ENCODE assay signal across 25 cellular contexts in the genomic region with DNA sequence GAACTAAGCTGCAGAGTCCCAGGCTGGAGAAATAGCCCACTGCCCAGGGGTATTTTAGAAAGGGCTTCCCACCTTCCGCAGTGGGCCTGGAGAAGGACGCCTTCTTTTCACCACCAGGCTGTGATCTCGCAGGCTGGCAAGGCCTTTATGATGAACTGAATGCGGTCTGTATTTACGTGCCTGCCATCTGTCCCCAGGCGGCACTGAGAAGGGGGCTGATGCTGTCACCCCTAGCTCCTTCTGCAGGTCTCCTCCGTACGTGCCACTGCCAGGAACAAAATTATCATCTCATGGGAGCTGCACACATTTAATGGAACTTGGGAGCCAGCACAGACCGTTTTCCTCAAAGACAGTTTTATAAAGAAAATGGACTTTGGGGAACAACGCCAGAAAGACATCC.
"Had no signal": no experiment of that assay in that cellular context is flagged by ENCODE, and none has a peak within 500 bp of the region (broad histone marks: within the 10 kb centered on the region; RNA-seq: fewer than 3 reads in every experiment).

No MANE protein-coding gene starts in this region.

- H3K36me3 Mint-ChIP-seq: activated naive CD4-positive, alpha-beta T cell treated with anti-CD3 and anti-CD28 coated beads, Interleukin-2, amount 10 ng/mL, durations not matched to agents 7 days and 5 days; activated naive CD8-positive, alpha-beta T cell treated with anti-CD3 and anti-CD28 coated beads, Interleukin-2, amount 10 ng/mL, durations not matched to agents 7 days and 5 days; immature natural killer cell; memory B cell; natural killer cell had no signal

- H3K27ac Mint-ChIP-seq: activated CD4-positive, alpha-beta memory T cell treated with anti-CD3 and anti-CD28 coated beads, Interleukin-2, amount 10 ng/mL, durations not matched to agents 7 days and 5 days; activated CD4-positive, alpha-beta T cell treated with anti-CD3 and anti-CD28 coated beads, Interleukin-2, amount 10 ng/mL, durations not matched to agents 24 days and 14 days; activated naive CD4-positive, alpha-beta T cell treated with anti-CD3 and anti-CD28 coated beads, Interleukin-2, amount 10 ng/mL, durations not matched to agents 7 days and 5 days; activated naive CD8-positive, alpha-beta T cell treated with anti-CD3 and anti-CD28 coated beads, Interleukin-2, amount 10 ng/mL, durations not matched to agents 7 days and 5 days; activated T-cell treated with anti-CD3 and anti-CD28 coated beads, Interleukin-2, amount 50 U/mL, for 24 hours; immature natural killer cell; memory B cell; natural killer cell; T-helper 1 cell treated with Interleukin-12 subunit alpha and Interleukin-12 subunit beta and Interleukin-4 antibody, amounts not matched to agents 30 μg/mL and 1 μg/mL, for 36 hours had no signal

- H3K27me3 ChIP-seq: ascending aorta, brain microvascular endothelial cell, ovary, suprapubic skin had no signal

- H3K36me3 ChIP-seq: ascending aorta, brain microvascular endothelial cell, ovary, prostate gland, suprapubic skin, tibial artery had no signal

- ATAC-seq: esophagus mucosa, natural killer cell had no signal

- H3K27me3 Mint-ChIP-seq: activated CD4-positive, alpha-beta memory T cell treated with anti-CD3 and anti-CD28 coated beads, Interleukin-2, amount 10 ng/mL, durations not matched to agents 7 days and 5 days; activated CD4-positive, alpha-beta T cell treated with anti-CD3 and anti-CD28 coated beads, Interleukin-2, amount 10 ng/mL, durations not matched to agents 24 days and 14 days; activated naive CD4-positive, alpha-beta T cell treated with anti-CD3 and anti-CD28 coated beads, Interleukin-2, amount 10 ng/mL, durations not matched to agents 7 days and 5 days; activated naive CD8-positive, alpha-beta T cell treated with anti-CD3 and anti-CD28 coated beads, Interleukin-2, amount 10 ng/mL, durations not matched to agents 7 days and 5 days; activated T-cell treated with anti-CD3 and anti-CD28 coated beads, Interleukin-2, amount 50 U/mL, for 24 hours had no signal

- H3K4me3 ChIP-seq: ascending aorta, ovary, prostate gland, suprapubic skin, tibial artery had no signal

- H3K27ac ChIP-seq: ascending aorta, brain microvascular endothelial cell, ovary, prostate gland, suprapubic skin, tibial artery had no signal

- H3K4me3 Mint-ChIP-seq: activated CD4-positive, alpha-beta memory T cell treated with anti-CD3 and anti-CD28 coated beads, Interleukin-2, amount 10 ng/mL, durations not matched to agents 7 days and 5 days; activated CD4-positive, alpha-beta T cell treated with anti-CD3 and anti-CD28 coated beads, Interleukin-2, amount 10 ng/mL, durations not matched to agents 24 days and 14 days; activated naive CD4-positive, alpha-beta T cell treated with anti-CD3 and anti-CD28 coated beads, Interleukin-2, amount 10 ng/mL, durations not matched to agents 7 days and 5 days; activated naive CD8-positive, alpha-beta T cell treated with anti-CD3 and anti-CD28 coated beads, Interleukin-2, amount 10 ng/mL, durations not matched to agents 7 days and 5 days; activated T-cell treated with anti-CD3 and anti-CD28 coated beads, Interleukin-2, amount 50 U/mL, for 24 hours; immature natural killer cell; memory B cell; natural killer cell; T-helper 1 cell treated with Interleukin-12 subunit alpha and Interleukin-12 subunit beta and Interleukin-4 antibody, amounts not matched to agents 30 μg/mL and 1 μg/mL, for 36 hours had no signal

- H3K9me3 ChIP-seq: ascending aorta, ovary, prostate gland, suprapubic skin, tibial artery had no signal

- H3K4me1 Mint-ChIP-seq: activated CD4-positive, alpha-beta memory T cell treated with anti-CD3 and anti-CD28 coated beads, Interleukin-2, amount 10 ng/mL, durations not matched to agents 7 days and 5 days; activated CD4-positive, alpha-beta T cell treated with anti-CD3 and anti-CD28 coated beads, Interleukin-2, amount 10 ng/mL, durations not matched to agents 24 days and 14 days; activated naive CD4-positive, alpha-beta T cell treated with anti-CD3 and anti-CD28 coated beads, Interleukin-2, amount 10 ng/mL, durations not matched to agents 7 days and 5 days; activated naive CD8-positive, alpha-beta T cell treated with anti-CD3 and anti-CD28 coated beads, Interleukin-2, amount 10 ng/mL, durations not matched to agents 7 days and 5 days; immature natural killer cell; memory B cell; natural killer cell had no signal

- H3K4me1 ChIP-seq: ascending aorta, prostate gland, suprapubic skin, tibial artery had no signal

- H3K9me3 Mint-ChIP-seq: activated CD4-positive, alpha-beta memory T cell treated with anti-CD3 and anti-CD28 coated beads, Interleukin-2, amount 10 ng/mL, durations not matched to agents 7 days and 5 days; activated CD4-positive, alpha-beta T cell treated with anti-CD3 and anti-CD28 coated beads, Interleukin-2, amount 10 ng/mL, durations not matched to agents 24 days and 14 days; activated naive CD8-positive, alpha-beta T cell treated with anti-CD3 and anti-CD28 coated beads, Interleukin-2, amount 10 ng/mL, durations not matched to agents 7 days and 5 days; activated T-cell treated with anti-CD3 and anti-CD28 coated beads, Interleukin-2, amount 50 U/mL, for 24 hours; immature natural killer cell; natural killer cell; T-helper 1 cell treated with Interleukin-12 subunit alpha and Interleukin-12 subunit beta and Interleukin-4 antibody, amounts not matched to agents 30 μg/mL and 1 μg/mL, for 36 hours had no signal

- DNase-seq: activated CD4-positive, alpha-beta memory T cell treated with anti-CD3 and anti-CD28 coated beads, Interleukin-2, amount 10 ng/mL, durations not matched to agents 7 days and 5 days; activated CD4-positive, alpha-beta T cell treated with anti-CD3 and anti-CD28 coated beads, Interleukin-2, amount 10 ng/mL, durations not matched to agents 24 days and 14 days; activated CD4-positive, CD25-positive, alpha-beta regulatory T cell treated with anti-CD3 and anti-CD28 coated beads, Interleukin-2, amount 50 U/mL, for 72 hours; activated CD8-positive, alpha-beta memory T cell treated with anti-CD3 and anti-CD28 coated beads, Interleukin-2, amount 50 U/mL, for 48 hours; activated gamma-delta T cell; activated naive CD4-positive, alpha-beta T cell treated with anti-CD3 and anti-CD28 coated beads, Interleukin-2, amount 10 ng/mL, durations not matched to agents 7 days and 5 days; activated naive CD8-positive, alpha-beta T cell treated with anti-CD3 and anti-CD28 coated beads, Interleukin-2, amount 10 ng/mL, durations not matched to agents 7 days and 5 days; activated T-cell treated with anti-CD3 and anti-CD28 coated beads, Interleukin-2, amount 50 U/mL, for 24 hours; brain microvascular endothelial cell; cortex of kidney; head of caudate nucleus; hypothalamus; immature natural killer cell; kidney; natural killer cell; ovary; stimulated activated naive CD4-positive, alpha-beta T cell; T-helper 9 cell; tibial artery had no signal
